In genomic region chr5:119370521-119370920, GRCh38 we compare ENCODE assay signal across 20 cellular contexts. TPM values are rescaled to one million over a fixed set of nuclear protein-coding genes. Genes with fewer than 3 reads are reported as not detected.
DNase-seq lines count a peak whose midpoint lies in the region; ATAC-seq and TF ChIP-seq lines count a peak whose summit lies in the region.
"Had no signal": no experiment of that assay in that cellular context is flagged by ENCODE, and none has a peak within 500 bp of the region (broad histone marks: within the 10 kb centered on the region; RNA-seq: fewer than 3 reads in every experiment).

No MANE protein-coding gene starts in this region.

- DNase-seq in activated CD4-positive, alpha-beta T cell treated with anti-CD3 and anti-CD28 coated beads, Interleukin-2, amount 10 ng/mL, durations not matched to agents 7 days and 5 days = no peak
- DNase-seq in activated CD4-positive, alpha-beta T cell treated with anti-CD3 and anti-CD28 coated beads for 4 hours = no peak
- DNase-seq in GM03348 (ENCODE audit: low spot score) = peak; percentile 57
- no peak for DNase-seq in central memory CD8-positive, alpha-beta T cell (ENCODE audit: low spot score in 2 of 2)
- no peak for DNase-seq in NK-92 treated with Interleukin-12 subunit alpha and Interleukin-12 subunit beta, amount 100 ng/mL, for 24 hours (lab: John Stamatoyannopoulos, UW)
- DNase-seq in NCI-H524 (lab: John Stamatoyannopoulos, UW) = no peak
- DNase-seq in NCI-H82 treated with DMSO at 0.1 percent for 48 hours (lab: John Stamatoyannopoulos, UW; ENCODE audit: unreplicated experiment) = no peak
- DNase-seq: activated naive CD8-positive, alpha-beta T cell treated with anti-CD3 and anti-CD28 coated beads, Interleukin-2, amount 10 ng/mL, durations not matched to agents 7 days and 5 days; effector CD4-positive, alpha-beta T cell; heart right ventricle; HFFc6; Karpas-422; lower lobe of right lung; NCI-H1105; NCI-H526 treated with DMSO at 0.1 percent for 48 hours; PC-3; psoas muscle; stimulated activated naive B cell treated with anti-CD40 and anti-IgM and Interleukin-4, amounts not matched to agents 10 μg/mL and 1 μg/mL and 100 μg/mL, for 72 hours; upper lobe of left lung had no signal

- no peaks in the 10 kb centered on the region for H3K9me3 Mint-ChIP-seq in activated CD4-positive, alpha-beta T cell treated with anti-CD3 and anti-CD28 coated beads, Interleukin-2, amount 10 ng/mL, durations not matched to agents 7 days and 5 days
- H3K9me3 Mint-ChIP-seq in central memory CD8-positive, alpha-beta T cell = no peaks in the 10 kb centered on the region
- no peaks in the 10 kb centered on the region for H3K9me3 Mint-ChIP-seq in nephron
- H3K9me3 Mint-ChIP-seq: activated naive CD8-positive, alpha-beta T cell treated with anti-CD3 and anti-CD28 coated beads, Interleukin-2, amount 10 ng/mL, durations not matched to agents 7 days and 5 days; HFFc6; stimulated activated naive B cell treated with anti-CD40 and anti-IgM and Interleukin-4, amounts not matched to agents 10 μg/mL and 1 μg/mL and 100 μg/mL, for 72 hours had no signal

- peaks cover 61% of the 10 kb centered on the region for H3K36me3 Mint-ChIP-seq in activated CD4-positive, alpha-beta T cell treated with anti-CD3 and anti-CD28 coated beads, Interleukin-2, amount 10 ng/mL, durations not matched to agents 7 days and 5 days (ENCODE audit: low read depth)
- H3K36me3 Mint-ChIP-seq in central memory CD8-positive, alpha-beta T cell (ENCODE audit: insufficient read depth) = peaks cover 24% of the 10 kb centered on the region
- no peaks in the 10 kb centered on the region for H3K36me3 Mint-ChIP-seq in nephron (ENCODE audit: low read depth)

- CTCF ChIA-PET in activated CD4-positive, alpha-beta T cell treated with anti-CD3 and anti-CD28 coated beads, Interleukin-2, amount 10 ng/mL, durations not matched to agents 7 days and 5 days (lab: Charles Lee) = interaction anchor here (1.1 to 2.0 kb wide), 7 partner anchors 8 to 315 kb away, joined by 3 to 13 read pairs (median 3); no protein-coding TSS in a partner anchor

- no peak for ATAC-seq in central memory CD8-positive, alpha-beta T cell (replicated peaks; ENCODE audit: extremely low read depth, poor library complexity, severe bottlenecking)
- ATAC-seq: heart right ventricle; lower lobe of right lung; PC-3; psoas muscle; stimulated activated naive B cell treated with anti-CD40 and anti-IgM and Interleukin-4, amounts not matched to agents 10 μg/mL and 1 μg/mL and 100 μg/mL, for 72 hours had no signal

- peaks cover 71% of the 10 kb centered on the region for H3K4me1 Mint-ChIP-seq in activated CD4-positive, alpha-beta T cell treated with anti-CD3 and anti-CD28 coated beads, Interleukin-2, amount 10 ng/mL, durations not matched to agents 7 days and 5 days
- peaks cover 68% of the 10 kb centered on the region for H3K4me1 Mint-ChIP-seq in central memory CD8-positive, alpha-beta T cell
- peaks cover 34% of the 10 kb centered on the region for H3K4me1 Mint-ChIP-seq in nephron

- peak overlapping the region; percentile 41 for H3K27ac Mint-ChIP-seq in activated CD4-positive, alpha-beta T cell treated with anti-CD3 and anti-CD28 coated beads, Interleukin-2, amount 10 ng/mL, durations not matched to agents 7 days and 5 days
- H3K27ac Mint-ChIP-seq in central memory CD8-positive, alpha-beta T cell (ENCODE audit: low read depth) = peak overlapping the region; percentile 10
- H3K27ac Mint-ChIP-seq in nephron = peak overlapping the region in 2 of 3 experiments; percentile 52 to 79
- H3K27ac Mint-ChIP-seq: activated naive CD8-positive, alpha-beta T cell treated with anti-CD3 and anti-CD28 coated beads, Interleukin-2, amount 10 ng/mL, durations not matched to agents 7 days and 5 days; HFFc6 had no signal

- no peaks in the 10 kb centered on the region for H3K27me3 Mint-ChIP-seq in activated CD4-positive, alpha-beta T cell treated with anti-CD3 and anti-CD28 coated beads, Interleukin-2, amount 10 ng/mL, durations not matched to agents 7 days and 5 days
- no peaks in the 10 kb centered on the region for H3K27me3 Mint-ChIP-seq in central memory CD8-positive, alpha-beta T cell
- H3K27me3 Mint-ChIP-seq in nephron (ENCODE audit: low read depth) = no peaks in the 10 kb centered on the region
- H3K27me3 Mint-ChIP-seq: activated naive CD8-positive, alpha-beta T cell treated with anti-CD3 and anti-CD28 coated beads, Interleukin-2, amount 10 ng/mL, durations not matched to agents 7 days and 5 days; stimulated activated naive B cell treated with anti-CD40 and anti-IgM and Interleukin-4, amounts not matched to agents 10 μg/mL and 1 μg/mL and 100 μg/mL, for 72 hours had no signal

- POLR2A ChIA-PET in activated CD4-positive, alpha-beta T cell treated with anti-CD3 and anti-CD28 coated beads, Interleukin-2, amount 10 ng/mL, durations not matched to agents 7 days and 5 days (lab: Charles Lee) = no interaction called here

- no peak overlapping the region for H3K4me3 Mint-ChIP-seq in activated CD4-positive, alpha-beta T cell treated with anti-CD3 and anti-CD28 coated beads, Interleukin-2, amount 10 ng/mL, durations not matched to agents 7 days and 5 days
- no peak overlapping the region for H3K4me3 Mint-ChIP-seq in central memory CD8-positive, alpha-beta T cell
- H3K4me3 Mint-ChIP-seq in nephron = no peak overlapping the region
- H3K4me3 Mint-ChIP-seq: activated naive CD8-positive, alpha-beta T cell treated with anti-CD3 and anti-CD28 coated beads, Interleukin-2, amount 10 ng/mL, durations not matched to agents 7 days and 5 days; HFFc6 had no signal

- TF ChIP-seq CTCF in nephron (IDR thresholded peaks at IDR 0.05; ENCODE audit: unreplicated experiment in 3 of 3) = no peak

RNA-seq across cellular contexts. Expression of gene TNFAIP8, which starts 14.7 kb away (rescaled TPM):
- 100 to 1,000 TPM; 167 to 184 TPM for total RNA-seq in activated CD4-positive, alpha-beta T cell treated with anti-CD3 and anti-CD28 coated beads, Interleukin-2, amount 10 ng/mL, durations not matched to agents 7 days and 5 days

Comparison
In these comparisons a context has a peak if more than half of its experiments do, and no peak if none do; other contexts are left out.
1. H3K27ac Mint-ChIP-seq: peak in every context shown above with its lines; median percentile 66 in nephron; 41 in activated CD4-positive, alpha-beta T cell treated with anti-CD3 and anti-CD28 coated beads, Interleukin-2, amount 10 ng/mL, durations not matched to agents 7 days and 5 days; 10 in central memory CD8-positive, alpha-beta T cell.